Comparison of ENCODE assay signal across 1 cellular context in genomic region chr7:12475362-12476063, GRCh38.
TF ChIP-seq lines count a peak whose summit lies in the region.

No MANE protein-coding gene starts in this region.

TF ChIP-seq in K562, 482 proteins besides CTCF, POLR2A, EP300 and RAD21 (continued from another document and continues in another):
- TF ChIP-seq PML (IDR thresholded peaks at IDR 0.05; ENCODE audit: low read length) = no peak
- no peak for TF ChIP-seq HMGXB4 (CRISPR knock-in tag; IDR thresholded peaks at IDR 0.05)
- TF ChIP-seq SLC30A9 (CRISPR knock-in tag; IDR thresholded peaks at IDR 0.05) = no peak
- TF ChIP-seq ASH1L (IDR thresholded peaks at IDR 0.05; ENCODE audit: borderline replicate concordance, low read depth, partially characterized antibody) = no peak
- TF ChIP-seq TAF1 (IDR thresholded peaks at IDR 0.05; ENCODE audit: control insufficient read depth, extremely low read depth, insufficient read depth, low read length, severe bottlenecking) = no peak
- TF ChIP-seq U2AF2 (optimal IDR thresholded peaks at IDR 0.05; ENCODE audit: low read depth, low read length) = no peak
- no peak for TF ChIP-seq ZBTB12 (CRISPR knock-in tag; IDR thresholded peaks at IDR 0.05)
- no peak for TF ChIP-seq CREBBP (IDR thresholded peaks at IDR 0.05; ENCODE audit: low read depth, low read length)
- no peak for TF ChIP-seq SAP30 (IDR thresholded peaks at IDR 0.05; ENCODE audit: borderline replicate concordance, insufficient read depth, low read depth, low read length, poor library complexity, severe bottlenecking)
- no peak for TF ChIP-seq BRF1 (IDR thresholded peaks at IDR 0.05; ENCODE audit: borderline replicate concordance, extremely low read depth, insufficient read length)
- no peak for TF ChIP-seq ZBTB26 (CRISPR knock-in tag; IDR thresholded peaks at IDR 0.05)
- no peak for TF ChIP-seq POLR2G (IDR thresholded peaks at IDR 0.05; ENCODE audit: low read depth, low read length)
- TF ChIP-seq TOE1 (IDR thresholded peaks at IDR 0.05; ENCODE audit: borderline replicate concordance) = no peak
- TF ChIP-seq TOE1 (CRISPR knock-in tag; IDR thresholded peaks at IDR 0.05; ENCODE audit: borderline replicate concordance, low read depth) = no peak
- TF ChIP-seq CEBPG (CRISPR knock-in tag; IDR thresholded peaks at IDR 0.05) = no peak
- peak in 1 of 2 experiments; percentile 41; a peak in 1 of 4 replicates for TF ChIP-seq CEBPG (tag; conservative IDR thresholded peaks at IDR 0.05 in 1 of 2, IDR thresholded peaks at IDR 0.05 in 1 of 2)
- peak; percentile 19; the same call in 1 of the 2 replicates for TF ChIP-seq MAFK (IDR thresholded peaks at IDR 0.05; ENCODE audit: low read length)
- no peak for TF ChIP-seq PHF20 (IDR thresholded peaks at IDR 0.05; ENCODE audit: partially characterized antibody)
- TF ChIP-seq CCNT2 (IDR thresholded peaks at IDR 0.05; ENCODE audit: borderline replicate concordance, extremely low read depth, insufficient read length, low read depth, low read length) = no peak
- no peak for TF ChIP-seq MTF1 (CRISPR knock-in tag; IDR thresholded peaks at IDR 0.05; ENCODE audit: borderline replicate concordance)
- no peak for TF ChIP-seq MYBL2 (IDR thresholded peaks at IDR 0.05; ENCODE audit: low read depth)
- no peak for TF ChIP-seq MYBL2 (CRISPR knock-in tag; IDR thresholded peaks at IDR 0.05; ENCODE audit: borderline replicate concordance)
- no peak for TF ChIP-seq NFXL1 (CRISPR knock-in tag; IDR thresholded peaks at IDR 0.05)
- TF ChIP-seq ZBTB17 (CRISPR knock-in tag; IDR thresholded peaks at IDR 0.05) = no peak
- no peak for TF ChIP-seq ZNF280B (CRISPR knock-in tag; IDR thresholded peaks at IDR 0.05)
- TF ChIP-seq NFYB (IDR thresholded peaks at IDR 0.05; ENCODE audit: extremely low read depth, insufficient read length) = no peak
- no peak for TF ChIP-seq WHSC1 (IDR thresholded peaks at IDR 0.05; ENCODE audit: low read length)
- no peak for TF ChIP-seq CC2D1A (IDR thresholded peaks at IDR 0.05)
- no peak for TF ChIP-seq FOXA1 (IDR thresholded peaks at IDR 0.05; ENCODE audit: borderline replicate concordance)
- no peak for TF ChIP-seq ZNF518B (CRISPR knock-in tag; IDR thresholded peaks at IDR 0.05)
- TF ChIP-seq NCOA4 (IDR thresholded peaks at IDR 0.05; ENCODE audit: partially characterized antibody) = no peak
- TF ChIP-seq CSDE1 (IDR thresholded peaks at IDR 0.05) = no peak
- TF ChIP-seq FOXJ2 (tag; IDR thresholded peaks at IDR 0.05) = no peak
- TF ChIP-seq TAL1 (IDR thresholded peaks at IDR 0.05) = no peak
- no peak for TF ChIP-seq MCM2 (IDR thresholded peaks at IDR 0.05; ENCODE audit: low read depth)
- TF ChIP-seq SRSF7 (optimal IDR thresholded peaks at IDR 0.05; ENCODE audit: low read depth, low read length) = no peak
- no peak for TF ChIP-seq SNRNP70 (optimal IDR thresholded peaks at IDR 0.05; ENCODE audit: low read depth, low read length)
- TF ChIP-seq BDP1 (IDR thresholded peaks at IDR 0.05; ENCODE audit: insufficient read depth, insufficient read length) = no peak
- TF ChIP-seq DMBX1 (CRISPR knock-in tag; IDR thresholded peaks at IDR 0.05; ENCODE audit: borderline replicate concordance) = no peak
- TF ChIP-seq ERF (CRISPR knock-in tag; IDR thresholded peaks at IDR 0.05) = no peak
- no peak for TF ChIP-seq PTBP1 (IDR thresholded peaks at IDR 0.05; ENCODE audit: low read depth, low read length)
- no peak for TF ChIP-seq KDM2B (CRISPR knock-in tag; IDR thresholded peaks at IDR 0.05)
- no peak for TF ChIP-seq ZNF785 (CRISPR knock-in tag; IDR thresholded peaks at IDR 0.05)
- TF ChIP-seq HLTF (IDR thresholded peaks at IDR 0.05) = no peak
- TF ChIP-seq CBX2 (IDR thresholded peaks at IDR 0.05; ENCODE audit: insufficient read depth, low read length, poor library complexity, severe bottlenecking) = no peak
- TF ChIP-seq XRCC3 (IDR thresholded peaks at IDR 0.05) = no peak
- TF ChIP-seq SIX5 (IDR thresholded peaks at IDR 0.05; ENCODE audit: borderline replicate concordance in 1 of 2, insufficient read depth in 1 of 2, low read depth in 1 of 2, low read length in 2 of 2) = no peak
- no peak for TF ChIP-seq ZZZ3 (IDR thresholded peaks at IDR 0.05)
- TF ChIP-seq BRCA1 (IDR thresholded peaks at IDR 0.05) = no peak
- no peak for TF ChIP-seq BRCA1 (CRISPR knock-in tag; IDR thresholded peaks at IDR 0.05)
- no peak for TF ChIP-seq SMARCC2 (IDR thresholded peaks at IDR 0.05; ENCODE audit: low read depth)
- TF ChIP-seq ZNF668 (CRISPR knock-in tag; IDR thresholded peaks at IDR 0.05) = no peak
- TF ChIP-seq E2F4 (CRISPR knock-in tag; IDR thresholded peaks at IDR 0.05; ENCODE audit: low read depth) = no peak
- TF ChIP-seq KLF10 (CRISPR knock-in tag; IDR thresholded peaks at IDR 0.05) = no peak
- no peak for TF ChIP-seq SMC3 (conservative IDR thresholded peaks at IDR 0.05; ENCODE audit: insufficient read depth, low read depth, low read length)
- no peak for TF ChIP-seq ADNP (tag; IDR thresholded peaks at IDR 0.05)
- no peak for TF ChIP-seq CBX8 (IDR thresholded peaks at IDR 0.05; ENCODE audit: borderline replicate concordance, extremely low read depth, low read depth, low read length, poor library complexity, severe bottlenecking)
- 0 out of 2 replicates have a peak, but pooled peaks have one; percentile 29 for TF ChIP-seq MAFG (tag; conservative IDR thresholded peaks at IDR 0.05)
- TF ChIP-seq BCLAF1 (IDR thresholded peaks at IDR 0.05; ENCODE audit: borderline replicate concordance in 1 of 2, control insufficient read depth in 1 of 2, low read depth in 2 of 2, low read length in 1 of 2) = no peak
- TF ChIP-seq FOXJ3 (CRISPR knock-in tag; IDR thresholded peaks at IDR 0.05) = no peak
- 0 out of 2 replicates have a peak, but pooled peaks have one; percentile 29 for TF ChIP-seq NFRKB (IDR thresholded peaks at IDR 0.05; ENCODE audit: low read depth)
- TF ChIP-seq GMEB1 (CRISPR knock-in tag; IDR thresholded peaks at IDR 0.05) = no peak
- no peak for TF ChIP-seq ETV5 (CRISPR knock-in tag; IDR thresholded peaks at IDR 0.05; ENCODE audit: low read depth)
